In the genomic region with DNA sequence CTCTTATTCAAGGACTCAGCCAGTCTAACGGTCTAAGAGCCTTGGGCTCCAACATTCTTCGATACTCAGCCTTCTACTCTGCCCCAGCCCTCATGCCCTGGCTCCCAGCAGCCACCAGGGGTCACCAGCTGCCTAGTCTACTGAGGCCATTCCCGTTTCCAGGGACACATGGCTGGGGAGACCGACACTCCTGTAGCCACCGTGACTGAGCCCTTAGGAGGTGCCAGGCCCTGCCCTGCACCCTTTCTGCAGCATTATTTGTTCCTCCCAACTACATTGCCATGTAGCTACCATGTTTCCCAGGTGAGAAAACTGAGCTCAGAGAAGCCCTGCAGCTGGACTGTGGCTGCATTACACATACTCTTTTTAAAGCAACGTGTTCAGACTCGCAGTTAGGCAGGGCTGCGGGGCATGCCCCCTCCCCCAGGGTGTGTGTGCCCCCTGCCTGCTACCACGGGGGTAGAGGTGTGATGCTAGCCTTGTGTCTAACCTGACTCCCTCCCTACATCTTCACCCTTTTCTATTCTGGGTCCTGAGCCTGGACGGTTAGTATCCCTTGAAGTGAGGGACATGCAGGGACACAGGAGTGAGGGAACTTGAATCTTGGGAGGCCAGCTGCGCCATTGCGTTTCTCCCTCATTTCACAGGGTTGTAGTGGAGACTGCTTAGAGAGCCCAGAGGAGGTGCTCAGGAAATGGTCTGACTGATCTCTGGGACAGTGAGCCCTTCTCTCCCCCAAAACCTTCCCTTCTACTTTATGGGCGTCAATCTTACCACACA, we compare ENCODE assay signal across 9 cellular contexts. TPM values are rescaled to one million over a fixed set of nuclear protein-coding genes. Genes with fewer than 3 reads are reported as not detected.
DNase-seq lines count a peak whose midpoint lies in the region; ATAC-seq and TF ChIP-seq lines count a peak whose summit lies in the region.
"Had no signal": no experiment of that assay in that cellular context is flagged by ENCODE, and none has a peak within 500 bp of the region (broad histone marks: within the 10 kb centered on the region; RNA-seq: fewer than 3 reads in every experiment).

No MANE protein-coding gene starts in this region.

- ATAC-seq in left lung (peak; percentile 90), GM18511 (IDR thresholded peaks at IDR 0.05; ENCODE audit: unreplicated experiment) (no peak)

- TF ChIP-seq CTCF in AG10803 (conservative IDR thresholded peaks at IDR 0.05; ENCODE audit: low read length) (peak; percentile 97), WI38 (IDR thresholded peaks at IDR 0.05; ENCODE audit: low read depth, low read length) (peak; percentile 94), left lung (IDR thresholded peaks at IDR 0.05) (peak; percentile 86 to 92)

- peaks cover 2 to 77% of the 10 kb centered on the region in 2 donors for H3K4me1 ChIP-seq in left lung

- intact Hi-C loops in left lung (cut with DNase I), result loop anchor here (5.0 to 10.0 kb wide), 2 partner anchors 343 to 346 kb away; no protein-coding TSS in a partner anchor

- H3K4me3 ChIP-seq in AG10803 (ENCODE audit: low read length), result no peak overlapping the region
- H3K4me3 ChIP-seq in WI38 (ENCODE audit: low read depth, low read length), result no peak overlapping the region
- no peak overlapping the region for H3K4me3 ChIP-seq in left lung
- H3K4me3 ChIP-seq: skin epidermis had no signal

- peaks cover 0 to 54% of the 10 kb centered on the region in 2 donors for H3K36me3 ChIP-seq in left lung

- DNase-seq in AG10803 (ENCODE audit: low read depth) (peak; percentile 74), H4 (ENCODE audit: low spot score) (peak; percentile 76), NCI-H2171 (lab: John Stamatoyannopoulos, UW) (peak; percentile 78), left lung (peak; percentile 79 to 89)
- DNase-seq in stimulated activated CD4-positive, alpha-beta T cell treated with anti-CD3 and anti-CD28 coated beads, Interleukin-4, amount 100 ng/mL, for 48 hours (ENCODE audit: low read depth in 2 of 2), result peak; percentile 47 to 48

- H3K9me3 ChIP-seq in left lung, result no peaks in the 10 kb centered on the region

- H3K27ac ChIP-seq in cingulate gyrus (ENCODE audit: low read depth, low read length) (peak overlapping the region; percentile 10), left lung (peak overlapping the region in 1 of 2 donors; percentile 57)

- H3K27me3 ChIP-seq in left lung, result no peaks in the 10 kb centered on the region

RNA-seq across cellular contexts. Expression of gene ATG16L2, which starts 17.5 kb away (rescaled TPM):
- 0.66 and 3.4 TPM in 2 replicates for total RNA-seq in H4 (2014; rRNA removed; shearing (Covaris generic))
- 10 to 100 TPM; 41.5 to 87.3 TPM for total RNA-seq in left lung

RNA-seq across cellular contexts. Expression of gene STARD10, which starts 37.9 kb away (rescaled TPM):
- 23.2 and 25.1 TPM in 2 replicates for total RNA-seq in H4 (2014; rRNA removed; shearing (Covaris generic))
- 100 to 1,000 TPM in 1 of 2 donors, 10 to 100 TPM in 1; 83.8 to 119 TPM for total RNA-seq in left lung
